In genomic region chr2:40213071-40213470, GRCh38 we compare ENCODE assay signal across 10 cellular contexts.
DNase-seq lines count a peak whose midpoint lies in the region; ATAC-seq and TF ChIP-seq lines count a peak whose summit lies in the region.
"Had no signal": no experiment of that assay in that cellular context is flagged by ENCODE, and none has a peak within 500 bp of the region (broad histone marks: within the 10 kb centered on the region; RNA-seq: fewer than 3 reads in every experiment).

No MANE protein-coding gene starts in this region.

- H3K36me3 ChIP-seq in upper lobe of left lung = no peaks in the 10 kb centered on the region
- no peaks in the 10 kb centered on the region for H3K36me3 ChIP-seq in esophagus squamous epithelium

- DNase-seq in DMS53 (lab: John Stamatoyannopoulos, UW) (peak; percentile 50), DMS53 treated with DMSO at 0.1 percent for 48 hours (lab: John Stamatoyannopoulos, UW; ENCODE audit: unreplicated experiment) (no peak), SW480 (ENCODE audit: low spot score) (peak; percentile 26), left cardiac atrium (no peak), upper lobe of left lung (no peak), glutamatergic neuron (no peak), esophagus squamous epithelium (lab: John Stamatoyannopoulos, UW) (no peak)
- DNase-seq: 8988T, NCI-H1048 had no signal

- no peaks in the 10 kb centered on the region for H3K4me1 ChIP-seq in upper lobe of left lung
- H3K4me1 ChIP-seq in esophagus squamous epithelium = peaks cover 0 to 12% (median 0%) of the 10 kb centered on the region in 3 donors

- H3K4me3 ChIP-seq in upper lobe of left lung = no peak overlapping the region
- H3K4me3 ChIP-seq in esophagus squamous epithelium = no peak overlapping the region

- ATAC-seq in left cardiac atrium (peak; percentile 59 to 66), upper lobe of left lung (ENCODE audit: low FRiP score in 2 of 2) (peak; percentile 22 to 80), HG03280 (IDR thresholded peaks at IDR 0.05; ENCODE audit: unreplicated experiment) (no peak)

- WGBS in upper lobe of left lung, 2 donors = 41 to 50% methylated on average over 1 of the region's 1 CpG
- WGBS in esophagus squamous epithelium, 2 donors = 57 to 83% methylated on average over 1 of the region's 1 CpG

- H3K9me3 ChIP-seq in upper lobe of left lung = no peaks in the 10 kb centered on the region
- no peaks in the 10 kb centered on the region for H3K9me3 ChIP-seq in esophagus squamous epithelium

- no peak overlapping the region for H3K27ac Mint-ChIP-seq in glutamatergic neuron (ENCODE audit: unreplicated experiment)

- peaks cover 7% of the 10 kb centered on the region for H3K4me1 Mint-ChIP-seq in glutamatergic neuron (ENCODE audit: low read depth, unreplicated experiment)

- H3K36me3 Mint-ChIP-seq in glutamatergic neuron (ENCODE audit: unreplicated experiment) = no peaks in the 10 kb centered on the region

- peaks cover 3% of the 10 kb centered on the region for H3K27me3 Mint-ChIP-seq in glutamatergic neuron (ENCODE audit: unreplicated experiment)

- no peaks in the 10 kb centered on the region for H3K27me3 ChIP-seq in upper lobe of left lung
- H3K27me3 ChIP-seq in esophagus squamous epithelium = no peaks in the 10 kb centered on the region

- peaks cover 2% of the 10 kb centered on the region for H3K9me3 Mint-ChIP-seq in glutamatergic neuron (ENCODE audit: unreplicated experiment)

- H3K27ac ChIP-seq in upper lobe of left lung (no peak overlapping the region), esophagus squamous epithelium (peak overlapping the region in 1 of 4 donors; percentile 14)

- intact Hi-C loops in left cardiac atrium (cut with DNase I) (no loop called here), esophagus squamous epithelium (cut with DNase I) (no loop called here)

- TF ChIP-seq POLR2A in upper lobe of left lung (IDR thresholded peaks at IDR 0.05) (no peak), esophagus squamous epithelium (IDR thresholded peaks at IDR 0.05) (no peak)

- TF ChIP-seq EP300 in upper lobe of left lung (IDR thresholded peaks at IDR 0.05) = no peak

- TF ChIP-seq CTCF in upper lobe of left lung (IDR thresholded peaks at IDR 0.05) = peak in 1 of 6 experiments; percentile 25
- no peak for TF ChIP-seq CTCF in glutamatergic neuron (IDR thresholded peaks at IDR 0.05; ENCODE audit: partially characterized antibody, unreplicated experiment)
- peak in 3 of 6 experiments; percentile 22 to 28 (median 23) for TF ChIP-seq CTCF in esophagus squamous epithelium (IDR thresholded peaks at IDR 0.05)

- H3K4me3 Mint-ChIP-seq in glutamatergic neuron (ENCODE audit: unreplicated experiment) = no peak overlapping the region

Comparison
In these comparisons a context has a peak if more than half of its experiments do, and no peak if none do; other contexts are left out.
1. DNase-seq: peak in DMS53 (single experiment) and SW480 (single experiment); none in DMS53 treated with DMSO at 0.1 percent for 48 hours (single experiment), left cardiac atrium (single experiment), upper lobe of left lung (0 of 2), glutamatergic neuron (single experiment) and esophagus squamous epithelium (single experiment).